ENCODE assay signal across 21 cellular contexts in genomic region chr3:38114875-38115644, GRCh38. TPM values are rescaled to one million over a fixed set of nuclear protein-coding genes. Genes with fewer than 3 reads are reported as not detected.
A peak's percentile ranks its signal among the peaks of the same experiment; 100 is the strongest.
DNase-seq lines count a peak whose midpoint lies in the region; ATAC-seq, FAIRE-seq and TF ChIP-seq lines count a peak whose summit lies in the region.
"Had no signal": no experiment of that assay in that cellular context is flagged by ENCODE, and none has a peak within 500 bp of the region (broad histone marks: within the 10 kb centered on the region; RNA-seq: fewer than 3 reads in every experiment).

No MANE protein-coding gene starts in this region.

- FAIRE-seq in H54 (lab: Jason Lieb, UNC) = no peak
- FAIRE-seq: urothelium cell line had no signal

- peaks cover 0 to 6% (median 0%) of the 10 kb centered on the region in 3 donors for H3K36me3 ChIP-seq in Peyer's patch
- peaks cover 0 to 6% (median 0%) of the 10 kb centered on the region in 4 donors for H3K36me3 ChIP-seq in sigmoid colon
- H3K36me3 ChIP-seq: breast epithelium, WERI-Rb-1 had no signal

- peaks cover 18% of the 10 kb centered on the region for H3K36me3 Mint-ChIP-seq in activated T-cell treated with anti-CD3 and anti-CD28 coated beads, Interleukin-2, amount 50 U/mL, for 24 hours (ENCODE audit: low read depth)
- H3K36me3 Mint-ChIP-seq in activated T-cell treated with anti-CD3 and anti-CD28 coated beads, Interleukin-2, amount 50 U/mL, for 4 hours (ENCODE audit: insufficient read depth) = peaks cover 4% of the 10 kb centered on the region
- H3K36me3 Mint-ChIP-seq: activated naive CD8-positive, alpha-beta T cell had no signal

- peaks cover 0 to 4% (median 0%) of the 10 kb centered on the region in 4 donors for H3K4me1 ChIP-seq in Peyer's patch
- H3K4me1 ChIP-seq in sigmoid colon = no peaks in the 10 kb centered on the region
- H3K4me1 ChIP-seq: breast epithelium had no signal

- peak; percentile 29 for DNase-seq in activated T-cell treated with anti-CD3 and anti-CD28 coated beads, Interleukin-2, amount 50 U/mL, for 24 hours
- DNase-seq in activated T-cell treated with anti-CD3 and anti-CD28 coated beads, Interleukin-2, amount 50 U/mL, for 4 hours = no peak
- DNase-seq in Peyer's patch = peak; percentile 33 to 48 (median 46)
- peak; percentile 9 for DNase-seq in kidney glomerular epithelial cell (lab: John Stamatoyannopoulos, UW)
- DNase-seq in sigmoid colon = peak; percentile 54
- no peak for DNase-seq in H54 (ENCODE audit: insufficient read length, low spot score)
- DNase-seq in DMS 273 treated with DMSO at 0.1 percent for 48 hours (lab: John Stamatoyannopoulos, UW) = no peak
- DNase-seq: CD8-positive, alpha-beta memory T cell; dermis blood vessel endothelial cell; EL; GM23248; NCI-H2029 treated with DMSO at 0.1 percent for 48 hours; SHP77; T-helper 1 cell; WERI-Rb-1 had no signal

- no peak overlapping the region for H3K4me3 Mint-ChIP-seq in activated T-cell treated with anti-CD3 and anti-CD28 coated beads, Interleukin-2, amount 50 U/mL, for 24 hours
- H3K4me3 Mint-ChIP-seq in activated T-cell treated with anti-CD3 and anti-CD28 coated beads, Interleukin-2, amount 50 U/mL, for 4 hours = no peak overlapping the region
- H3K4me3 Mint-ChIP-seq: activated naive CD8-positive, alpha-beta T cell; CD8-positive, alpha-beta memory T cell; nephron had no signal

- H3K27ac Mint-ChIP-seq in activated T-cell treated with anti-CD3 and anti-CD28 coated beads, Interleukin-2, amount 50 U/mL, for 24 hours = no peak overlapping the region
- H3K27ac Mint-ChIP-seq: activated naive CD8-positive, alpha-beta T cell; nephron had no signal

- H3K9me3 ChIP-seq in Peyer's patch = no peaks in the 10 kb centered on the region
- H3K9me3 ChIP-seq in sigmoid colon = no peaks in the 10 kb centered on the region
- H3K9me3 ChIP-seq: breast epithelium had no signal

- no peak for ATAC-seq in activated T-cell treated with anti-CD3 and anti-CD28 coated beads, Interleukin-2, amount 50 U/mL, for 4 hours
- no peak for ATAC-seq in GM21367 (IDR thresholded peaks at IDR 0.05; ENCODE audit: unreplicated experiment)

- intact Hi-C loops in sigmoid colon (cut with DNase I) = loop anchor here (10.0 kb wide), 1 partner anchor 360 kb away; no protein-coding TSS in a partner anchor

- H3K4me1 Mint-ChIP-seq in activated T-cell treated with anti-CD3 and anti-CD28 coated beads, Interleukin-2, amount 50 U/mL, for 24 hours (ENCODE audit: low read depth) = no peaks in the 10 kb centered on the region
- H3K4me1 Mint-ChIP-seq in activated T-cell treated with anti-CD3 and anti-CD28 coated beads, Interleukin-2, amount 50 U/mL, for 4 hours (ENCODE audit: low read depth) = peaks cover 4% of the 10 kb centered on the region
- H3K4me1 Mint-ChIP-seq: nephron had no signal

- WGBS in sigmoid colon, 2 donors = 72 to 89% methylated on average over 13 of the region's 13 CpGs

- H3K27me3 ChIP-seq in Peyer's patch (no peaks in the 10 kb centered on the region), sigmoid colon (no peaks in the 10 kb centered on the region)
- H3K27me3 ChIP-seq: breast epithelium had no signal

- TF ChIP-seq EP300 in sigmoid colon (IDR thresholded peaks at IDR 0.05) = no peak

- H3K27me3 Mint-ChIP-seq in activated T-cell treated with anti-CD3 and anti-CD28 coated beads, Interleukin-2, amount 50 U/mL, for 24 hours = no peaks in the 10 kb centered on the region
- H3K27me3 Mint-ChIP-seq in activated T-cell treated with anti-CD3 and anti-CD28 coated beads, Interleukin-2, amount 50 U/mL, for 4 hours (ENCODE audit: low read depth) = no peaks in the 10 kb centered on the region
- H3K27me3 Mint-ChIP-seq: activated naive CD8-positive, alpha-beta T cell; CD8-positive, alpha-beta memory T cell had no signal

- no peaks in the 10 kb centered on the region for H3K9me3 Mint-ChIP-seq in activated T-cell treated with anti-CD3 and anti-CD28 coated beads, Interleukin-2, amount 50 U/mL, for 24 hours
- H3K9me3 Mint-ChIP-seq in activated T-cell treated with anti-CD3 and anti-CD28 coated beads, Interleukin-2, amount 50 U/mL, for 4 hours = no peaks in the 10 kb centered on the region
- H3K9me3 Mint-ChIP-seq: CD8-positive, alpha-beta memory T cell; nephron had no signal

- TF ChIP-seq POLR2A in Peyer's patch (IDR thresholded peaks at IDR 0.05) (no peak), sigmoid colon (IDR thresholded peaks at IDR 0.05) (no peak), H54 (IDR thresholded peaks at IDR 0.05; ENCODE audit: low read depth, low read length) (no peak)

- TF ChIP-seq CTCF in Peyer's patch (IDR thresholded peaks at IDR 0.05) (no peak), sigmoid colon (IDR thresholded peaks at IDR 0.05) (no peak)

- H3K27ac ChIP-seq in Peyer's patch (no peak overlapping the region), sigmoid colon (no peak overlapping the region)
- H3K27ac ChIP-seq: breast epithelium, GM23248, WERI-Rb-1 had no signal

- no peak overlapping the region for H3K4me3 ChIP-seq in Peyer's patch
- H3K4me3 ChIP-seq in sigmoid colon = no peak overlapping the region
- H3K4me3 ChIP-seq: breast epithelium, GM23248, lung had no signal

RNA-seq across cellular contexts. Expression of gene ACAA1, which starts 21.9 kb away (rescaled TPM):
- total RNA-seq in activated T-cell treated with anti-CD3 and anti-CD28 coated beads, Interleukin-2, amount 50 U/mL, for 4 hours = 10 to 100 TPM; 49.6 to 62.0 (median 60.0) TPM
- total RNA-seq in Peyer's patch (100 to 1,000 TPM; 123 to 324 (median 186) TPM), sigmoid colon (10 to 100 TPM; 42.6 to 53.2 (median 47.6) TPM)
- polyA plus RNA-seq in sigmoid colon = 100 to 1,000 TPM; 102 to 258 (median 131) TPM

RNA-seq across cellular contexts. Expression of gene MYD88, which starts 23.4 kb away (rescaled TPM):
- 10 to 100 TPM; 35.7 to 45.1 (median 37.7) TPM for total RNA-seq in activated T-cell treated with anti-CD3 and anti-CD28 coated beads, Interleukin-2, amount 50 U/mL, for 4 hours
- 10 to 100 TPM; 41.8 to 82.7 (median 73.8) TPM for total RNA-seq in Peyer's patch
- 10 to 100 TPM; 27.8 to 39.7 (median 33.4) TPM for total RNA-seq in sigmoid colon
- 10 to 100 TPM; 48.6 to 74.0 (median 58.4) TPM for polyA plus RNA-seq in sigmoid colon

RNA-seq across cellular contexts. Expression of gene OXSR1, which starts 50.3 kb away (rescaled TPM):
- 10 to 100 TPM; 45.3 to 47.4 (median 45.5) TPM for total RNA-seq in activated T-cell treated with anti-CD3 and anti-CD28 coated beads, Interleukin-2, amount 50 U/mL, for 4 hours
- total RNA-seq in Peyer's patch (10 to 100 TPM; 17.3 to 49.7 (median 28.7) TPM), sigmoid colon (10 to 100 TPM; 21.8 to 28.8 (median 26.2) TPM)
- polyA plus RNA-seq in sigmoid colon = 10 to 100 TPM; 13.8 to 22.9 (median 22.8) TPM

Comparison
In these comparisons a context has a peak if more than half of its experiments do, and no peak if none do; other contexts are left out.
1. DNase-seq: peak in activated T-cell treated with anti-CD3 and anti-CD28 coated beads, Interleukin-2, amount 50 U/mL, for 24 hours (single experiment), Peyer's patch (3 of 3), kidney glomerular epithelial cell (single experiment) and sigmoid colon (single experiment); none in activated T-cell treated with anti-CD3 and anti-CD28 coated beads, Interleukin-2, amount 50 U/mL, for 4 hours (single experiment), H54 (single experiment) and DMS 273 treated with DMSO at 0.1 percent for 48 hours (single experiment).